Comparison of ENCODE assay signal across 25 cellular contexts in genomic region chrX:113977887-113978286, GRCh38.
DNase-seq lines count a peak whose midpoint lies in the region; ATAC-seq and TF ChIP-seq lines count a peak whose summit lies in the region.
"Had no signal": no experiment of that assay in that cellular context is flagged by ENCODE, and none has a peak within 500 bp of the region (broad histone marks: within the 10 kb centered on the region; RNA-seq: fewer than 3 reads in every experiment).

No MANE protein-coding gene starts in this region.

- H2AFZ ChIP-seq in GM23338: no peak overlapping the region

- H3K4me2 ChIP-seq in GM23338: no peak overlapping the region
- H3K4me2 ChIP-seq: A549, BLaER1 had no signal

- H3K36me3 ChIP-seq in GM23338 (ENCODE audit: insufficient read depth) (peaks cover 11% of the 10 kb centered on the region; the same call in 1 of the 2 replicates), mucosa of descending colon (ENCODE audit: low read depth) (no peaks in the 10 kb centered on the region)
- H3K36me3 ChIP-seq: BE2C, BLaER1 had no signal

- H3K9me3 ChIP-seq in mucosa of descending colon: no peaks in the 10 kb centered on the region
- H3K9me3 ChIP-seq: A549, BE2C had no signal

- no peak for TF ChIP-seq CTCF in GM23338 (conservative IDR thresholded peaks at IDR 0.05; ENCODE audit: low read depth in 2 of 2)
- TF ChIP-seq CTCF in LNCaP clone FGC (IDR thresholded peaks at IDR 0.05; ENCODE audit: control insufficient read depth, extremely low read depth, insufficient read depth): no peak
- TF ChIP-seq CTCF in mucosa of descending colon (IDR thresholded peaks at IDR 0.05): no peak

- no peak overlapping the region for H3K4me3 Mint-ChIP-seq in GM23338
- H3K4me3 Mint-ChIP-seq: CD14-positive monocyte; CD4-positive, alpha-beta memory T cell; CD4-positive, CD25-positive, alpha-beta regulatory T cell; CD8-positive, alpha-beta memory T cell had no signal

- peaks cover 31% of the 10 kb centered on the region for H3K79me2 ChIP-seq in GM23338 (replicated peaks; ENCODE audit: insufficient read depth)

- H3K4me1 ChIP-seq in GM23338 (ENCODE audit: insufficient read depth): peaks cover 40% of the 10 kb centered on the region
- H3K4me1 ChIP-seq in mucosa of descending colon (ENCODE audit: low read depth): no peaks in the 10 kb centered on the region
- H3K4me1 ChIP-seq: A549, BE2C, BLaER1 had no signal

- H3K36me3 Mint-ChIP-seq in GM23338 (ENCODE audit: low read depth): peaks cover 45% of the 10 kb centered on the region
- H3K36me3 Mint-ChIP-seq: CD4-positive, alpha-beta memory T cell; CD4-positive, CD25-positive, alpha-beta regulatory T cell; CD8-positive, alpha-beta memory T cell had no signal

- no peak overlapping the region for H3K4me3 ChIP-seq in GM23338
- H3K4me3 ChIP-seq in LNCaP clone FGC (ENCODE audit: low read depth, low read length): no peak overlapping the region
- H3K4me3 ChIP-seq in mucosa of descending colon: no peak overlapping the region
- H3K4me3 ChIP-seq: A549, BLaER1, GM12878 had no signal

- H3K9me2 ChIP-seq in GM23338 (ENCODE audit: insufficient read depth): no peaks in the 10 kb centered on the region; the same call in 1 of the 2 replicates

- H3K9me3 Mint-ChIP-seq in GM23338: peaks cover 13% of the 10 kb centered on the region

- H3K27me3 ChIP-seq in GM23338 (ENCODE audit: insufficient read depth): no peaks in the 10 kb centered on the region
- H3K27me3 ChIP-seq: BE2C had no signal

- H3F3A ChIP-seq in GM23338 (replicated peaks; ENCODE audit: low read depth): no peaks in the 10 kb centered on the region

- DNase-seq in GM23338 (ENCODE audit: low spot score): no peak
- peak; percentile 31 for DNase-seq in LNCaP clone FGC (ENCODE audit: low read depth)
- DNase-seq in mucosa of descending colon: no peak
- no peak for DNase-seq in GM19240 (ENCODE audit: insufficient read length, low spot score)
- DNase-seq in NCI-H2029 treated with DMSO at 0.1 percent for 48 hours (lab: John Stamatoyannopoulos, UW): no peak
- DNase-seq: ACHN; BE2C; C1 segment of cervical spinal cord; CD4-positive, alpha-beta memory T cell; CD4-positive, CD25-positive, alpha-beta regulatory T cell; CD8-positive, alpha-beta memory T cell; COR-L47; DMS 273 treated with DMSO at 0.1 percent for 48 hours; DMS153; DMS53; DMS79; DND-41; EL; GDM1 had no signal

- no peak for ATAC-seq in GM23338
- peak; percentile 54 for ATAC-seq in mucosa of descending colon
- no peak for ATAC-seq in HG03378 (IDR thresholded peaks at IDR 0.05; ENCODE audit: unreplicated experiment)
- ATAC-seq: A549, GM12878 had no signal

- peak overlapping the region; percentile 78 for H3K27ac ChIP-seq in GM23338 (ENCODE audit: low read depth)
- H3K27ac ChIP-seq: 22Rv1, A549, BLaER1 had no signal

- H3K4me1 Mint-ChIP-seq in GM23338: peaks cover 25% of the 10 kb centered on the region
- H3K4me1 Mint-ChIP-seq: CD4-positive, alpha-beta memory T cell; CD4-positive, CD25-positive, alpha-beta regulatory T cell; CD8-positive, alpha-beta memory T cell had no signal

- H3K27me3 Mint-ChIP-seq in GM23338 (ENCODE audit: insufficient read depth, low read depth, poor library complexity): no peaks in the 10 kb centered on the region
- H3K27me3 Mint-ChIP-seq: CD4-positive, alpha-beta memory T cell; CD4-positive, CD25-positive, alpha-beta regulatory T cell; CD8-positive, alpha-beta memory T cell had no signal

- no peaks in the 10 kb centered on the region for H4K20me1 ChIP-seq in GM23338 (replicated peaks; ENCODE audit: insufficient read depth)
- H4K20me1 ChIP-seq: BLaER1 had no signal

- intact Hi-C loops in mucosa of descending colon (cut with DNase I, micrococcal nuclease): no loop called here

- no peak overlapping the region for H3K27ac Mint-ChIP-seq in GM23338
- H3K27ac Mint-ChIP-seq: CD14-positive monocyte; CD4-positive, alpha-beta memory T cell; CD4-positive, CD25-positive, alpha-beta regulatory T cell; CD8-positive, alpha-beta memory T cell had no signal

TF ChIP-seq in GM23338, 12 proteins besides CTCF, POLR2A, EP300 and RAD21 (continues in another document):
- TF ChIP-seq, protein P1, sequence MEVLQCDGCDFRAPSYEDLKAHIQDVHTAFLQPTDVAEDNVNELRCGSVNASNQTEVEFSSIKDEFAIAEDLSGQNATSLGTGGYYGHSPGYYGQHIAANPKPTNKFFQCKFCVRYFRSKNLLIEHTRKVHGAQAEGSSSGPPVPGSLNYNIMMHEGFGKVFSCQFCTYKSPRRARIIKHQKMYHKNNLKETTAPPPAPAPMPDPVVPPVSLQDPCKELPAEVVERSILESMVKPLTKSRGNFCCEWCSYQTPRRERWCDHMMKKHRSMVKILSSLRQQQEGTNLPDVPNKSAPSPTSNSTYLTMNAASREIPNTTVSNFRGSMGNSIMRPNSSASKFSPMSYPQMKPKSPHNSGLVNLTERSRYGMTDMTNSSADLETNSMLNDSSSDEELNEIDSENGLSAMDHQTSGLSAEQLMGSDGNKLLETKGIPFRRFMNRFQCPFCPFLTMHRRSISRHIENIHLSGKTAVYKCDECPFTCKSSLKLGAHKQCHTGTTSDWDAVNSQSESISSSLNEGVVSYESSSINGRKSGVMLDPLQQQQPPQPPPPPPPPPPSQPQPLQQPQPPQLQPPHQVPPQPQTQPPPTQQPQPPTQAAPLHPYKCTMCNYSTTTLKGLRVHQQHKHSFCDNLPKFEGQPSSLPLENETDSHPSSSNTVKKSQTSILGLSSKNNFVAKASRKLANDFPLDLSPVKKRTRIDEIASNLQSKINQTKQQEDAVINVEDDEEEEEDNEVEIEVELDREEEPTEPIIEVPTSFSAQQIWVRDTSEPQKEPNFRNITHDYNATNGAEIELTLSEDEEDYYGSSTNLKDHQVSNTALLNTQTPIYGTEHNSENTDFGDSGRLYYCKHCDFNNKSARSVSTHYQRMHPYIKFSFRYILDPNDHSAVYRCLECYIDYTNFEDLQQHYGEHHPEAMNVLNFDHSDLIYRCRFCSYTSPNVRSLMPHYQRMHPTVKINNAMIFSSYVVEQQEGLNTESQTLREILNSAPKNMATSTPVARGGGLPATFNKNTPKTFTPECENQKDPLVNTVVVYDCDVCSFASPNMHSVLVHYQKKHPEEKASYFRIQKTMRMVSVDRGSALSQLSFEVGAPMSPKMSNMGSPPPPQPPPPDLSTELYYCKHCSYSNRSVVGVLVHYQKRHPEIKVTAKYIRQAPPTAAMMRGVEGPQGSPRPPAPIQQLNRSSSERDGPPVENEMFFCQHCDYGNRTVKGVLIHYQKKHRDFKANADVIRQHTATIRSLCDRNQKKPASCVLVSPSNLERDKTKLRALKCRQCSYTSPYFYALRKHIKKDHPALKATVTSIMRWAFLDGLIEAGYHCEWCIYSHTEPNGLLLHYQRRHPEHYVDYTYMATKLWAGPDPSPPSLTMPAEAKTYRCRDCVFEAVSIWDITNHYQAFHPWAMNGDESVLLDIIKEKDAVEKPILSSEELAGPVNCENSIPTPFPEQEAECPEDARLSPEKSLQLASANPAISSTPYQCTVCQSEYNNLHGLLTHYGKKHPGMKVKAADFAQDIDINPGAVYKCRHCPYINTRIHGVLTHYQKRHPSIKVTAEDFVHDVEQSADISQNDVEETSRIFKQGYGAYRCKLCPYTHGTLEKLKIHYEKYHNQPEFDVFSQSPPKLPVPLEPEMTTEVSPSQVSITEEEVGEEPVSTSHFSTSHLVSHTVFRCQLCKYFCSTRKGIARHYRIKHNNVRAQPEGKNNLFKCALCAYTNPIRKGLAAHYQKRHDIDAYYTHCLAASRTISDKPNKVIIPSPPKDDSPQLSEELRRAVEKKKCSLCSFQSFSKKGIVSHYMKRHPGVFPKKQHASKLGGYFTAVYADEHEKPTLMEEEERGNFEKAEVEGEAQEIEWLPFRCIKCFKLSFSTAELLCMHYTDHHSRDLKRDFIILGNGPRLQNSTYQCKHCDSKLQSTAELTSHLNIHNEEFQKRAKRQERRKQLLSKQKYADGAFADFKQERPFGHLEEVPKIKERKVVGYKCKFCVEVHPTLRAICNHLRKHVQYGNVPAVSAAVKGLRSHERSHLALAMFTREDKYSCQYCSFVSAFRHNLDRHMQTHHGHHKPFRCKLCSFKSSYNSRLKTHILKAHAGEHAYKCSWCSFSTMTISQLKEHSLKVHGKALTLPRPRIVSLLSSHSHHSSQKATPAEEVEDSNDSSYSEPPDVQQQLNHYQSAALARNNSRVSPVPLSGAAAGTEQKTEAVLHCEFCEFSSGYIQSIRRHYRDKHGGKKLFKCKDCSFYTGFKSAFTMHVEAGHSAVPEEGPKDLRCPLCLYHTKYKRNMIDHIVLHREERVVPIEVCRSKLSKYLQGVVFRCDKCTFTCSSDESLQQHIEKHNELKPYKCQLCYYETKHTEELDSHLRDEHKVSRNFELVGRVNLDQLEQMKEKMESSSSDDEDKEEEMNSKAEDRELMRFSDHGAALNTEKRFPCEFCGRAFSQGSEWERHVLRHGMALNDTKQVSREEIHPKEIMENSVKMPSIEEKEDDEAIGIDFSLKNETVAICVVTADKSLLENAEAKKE (CRISPR knock-in tag; IDR thresholded peaks at IDR 0.05): no peak
- TF ChIP-seq CREB1 (CRISPR knock-in tag; IDR thresholded peaks at IDR 0.05; ENCODE audit: low read depth): no peak
- no peak for TF ChIP-seq EZH2phosphoT487 (IDR thresholded peaks at IDR 0.05; ENCODE audit: unreplicated experiment)
- no peak for TF ChIP-seq EZH2 (IDR thresholded peaks at IDR 0.05; ENCODE audit: low read depth, unreplicated experiment)
- TF ChIP-seq ZNF331 (CRISPR knock-in tag; IDR thresholded peaks at IDR 0.05; ENCODE audit: low read depth): no peak
- no peak for TF ChIP-seq JUNB (IDR thresholded peaks at IDR 0.05; ENCODE audit: unreplicated experiment)
- no peak for TF ChIP-seq POLR2AphosphoS5 (IDR thresholded peaks at IDR 0.05; ENCODE audit: low read depth)
- TF ChIP-seq, protein P2, sequence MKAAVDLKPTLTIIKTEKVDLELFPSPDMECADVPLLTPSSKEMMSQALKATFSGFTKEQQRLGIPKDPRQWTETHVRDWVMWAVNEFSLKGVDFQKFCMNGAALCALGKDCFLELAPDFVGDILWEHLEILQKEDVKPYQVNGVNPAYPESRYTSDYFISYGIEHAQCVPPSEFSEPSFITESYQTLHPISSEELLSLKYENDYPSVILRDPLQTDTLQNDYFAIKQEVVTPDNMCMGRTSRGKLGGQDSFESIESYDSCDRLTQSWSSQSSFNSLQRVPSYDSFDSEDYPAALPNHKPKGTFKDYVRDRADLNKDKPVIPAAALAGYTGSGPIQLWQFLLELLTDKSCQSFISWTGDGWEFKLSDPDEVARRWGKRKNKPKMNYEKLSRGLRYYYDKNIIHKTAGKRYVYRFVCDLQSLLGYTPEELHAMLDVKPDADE (IDR thresholded peaks at IDR 0.05): no peak
- no peak for TF ChIP-seq NANOG (IDR thresholded peaks at IDR 0.05; ENCODE audit: borderline replicate concordance)
- TF ChIP-seq ZNF114 (CRISPR knock-in tag; IDR thresholded peaks at IDR 0.05): no peak
- TF ChIP-seq STAT1 (IDR thresholded peaks at IDR 0.05; ENCODE audit: unreplicated experiment): no peak
